11 cellular contexts compared by ENCODE assay signal in the genomic region with DNA sequence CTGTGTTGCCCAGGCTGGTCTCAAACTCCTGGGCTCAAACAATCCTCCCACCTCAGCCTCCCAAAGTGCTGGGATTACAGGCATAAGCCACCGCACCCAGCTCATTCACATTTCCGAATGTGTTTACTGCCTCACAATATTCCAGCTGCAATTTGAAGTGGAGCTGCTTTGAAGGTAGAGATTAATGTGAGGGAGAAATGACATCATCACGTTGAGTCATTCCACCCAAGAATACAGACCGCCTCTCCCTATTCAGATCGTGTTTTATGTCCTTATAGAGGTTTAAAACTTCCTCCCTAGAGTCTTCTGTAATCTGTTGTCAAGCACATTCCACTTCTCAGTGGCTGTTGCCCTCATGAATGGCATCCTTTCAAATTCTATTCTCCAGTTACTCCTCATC.
DNase-seq lines count a peak whose midpoint lies in the region; ATAC-seq, FAIRE-seq and TF ChIP-seq lines count a peak whose summit lies in the region.
"Had no signal": no experiment of that assay in that cellular context is flagged by ENCODE, and none has a peak within 500 bp of the region (broad histone marks: within the 10 kb centered on the region; RNA-seq: fewer than 3 reads in every experiment).

No MANE protein-coding gene starts in this region.

- H3K36me3 Mint-ChIP-seq in CD8-positive, alpha-beta T cell: peaks cover 43% of the 10 kb centered on the region
- peaks cover 16% of the 10 kb centered on the region for H3K36me3 Mint-ChIP-seq in astrocyte (ENCODE audit: low read depth, unreplicated experiment)

- no peak for DNase-seq in CD8-positive, alpha-beta T cell
- DNase-seq in KBM-7 (peak; percentile 15), astrocyte (ENCODE audit: low read depth) (peak; percentile 89), mesendoderm (peak; percentile 29), NCI-H146 treated with DMSO at 0.1 percent for 48 hours (lab: John Stamatoyannopoulos, UW; ENCODE audit: unreplicated experiment) (no peak), NCI-H187 treated with DMSO at 0.1 percent for 48 hours (lab: John Stamatoyannopoulos, UW) (no peak)
- DNase-seq: body of pancreas, hippocampal formation had no signal

- peaks cover 46% of the 10 kb centered on the region for H3K4me1 ChIP-seq in CD8-positive, alpha-beta T cell (ENCODE audit: insufficient read depth, low read length)
- H3K4me1 ChIP-seq in astrocyte (ENCODE audit: insufficient read depth, low read length) (no peaks in the 10 kb centered on the region), mesendoderm (ENCODE audit: control insufficient read depth, low read depth, low read length) (no peaks in the 10 kb centered on the region)
- H3K4me1 ChIP-seq: HAP-1 had no signal

- H3K4ac ChIP-seq in mesendoderm (ENCODE audit: low read depth, low read length): no peak overlapping the region

- in situ Hi-C loops in KBM-7 (cut with MboI; ENCODE audit: low pct_unique_long_range_greater_than_20kb, low sequenced_read_pairs): no loop called here

- H2AK5ac ChIP-seq in mesendoderm (ENCODE audit: low read length): no peak overlapping the region

- H3K18ac ChIP-seq in mesendoderm (ENCODE audit: low read length): no peak overlapping the region

- H4K8ac ChIP-seq in mesendoderm (ENCODE audit: low read depth, low read length): no peak overlapping the region

- no CpG with 5 or more reads among the region's 5 CpGs for WGBS in mesendoderm (ENCODE audit: extremely low coverage, insufficient coverage, low lambda C conversion rate)

- no peaks in the 10 kb centered on the region for H3K27me3 Mint-ChIP-seq in CD8-positive, alpha-beta T cell (ENCODE audit: low read depth)
- H3K27me3 Mint-ChIP-seq in astrocyte (ENCODE audit: low read depth, unreplicated experiment): no peaks in the 10 kb centered on the region

- no peaks in the 10 kb centered on the region for H3K36me3 ChIP-seq in CD8-positive, alpha-beta T cell (ENCODE audit: insufficient read depth, low read length)
- H3K36me3 ChIP-seq in astrocyte (ENCODE audit: insufficient read depth, low read length) (no peaks in the 10 kb centered on the region), mesendoderm (ENCODE audit: control insufficient read depth, insufficient read depth, low read length) (no peaks in the 10 kb centered on the region)
- H3K36me3 ChIP-seq: HAP-1 had no signal

- intact Hi-C loops in CD8-positive, alpha-beta T cell (cut with DNase I, micrococcal nuclease): no loop called here

- POLR2A ChIA-PET in CD8-positive, alpha-beta T cell (lab: Charles Lee): interaction anchor here (1.5 kb wide), 1 partner anchor 92 kb away, joined by 3 read pairs; no protein-coding TSS in a partner anchor

- no peak overlapping the region for H2BK120ac ChIP-seq in mesendoderm (ENCODE audit: low read depth, low read length)

- H2AFZ ChIP-seq in astrocyte (ENCODE audit: low read depth, low read length): no peak overlapping the region

- no peak overlapping the region for H3K4me3 ChIP-seq in CD8-positive, alpha-beta T cell (ENCODE audit: low read depth, low read length)
- H3K4me3 ChIP-seq in astrocyte (ENCODE audit: insufficient read depth, low read depth, low read length) (no peak overlapping the region), mesendoderm (ENCODE audit: low read length) (no peak overlapping the region)
- H3K4me3 ChIP-seq: body of pancreas, HAP-1 had no signal

- H3K9me3 Mint-ChIP-seq in CD8-positive, alpha-beta T cell: peaks cover 20% of the 10 kb centered on the region
- H3K9me3 Mint-ChIP-seq in astrocyte (ENCODE audit: unreplicated experiment): peaks cover 32% of the 10 kb centered on the region

- no peaks in the 10 kb centered on the region for H3K79me1 ChIP-seq in mesendoderm (ENCODE audit: low read length)

- H3K4me2 ChIP-seq in astrocyte (ENCODE audit: low read length) (peak overlapping the region; percentile 15), mesendoderm (ENCODE audit: low read length) (no peak overlapping the region)

- peaks cover 9% of the 10 kb centered on the region for H3K9me3 ChIP-seq in CD8-positive, alpha-beta T cell (ENCODE audit: low read length)
- H3K9me3 ChIP-seq in astrocyte (ENCODE audit: insufficient read depth, low read depth, low read length): peaks cover 4% of the 10 kb centered on the region

- H3K56ac ChIP-seq in mesendoderm (ENCODE audit: low read length): no peak overlapping the region

- TF ChIP-seq CTCF in CD8-positive, alpha-beta T cell (IDR thresholded peaks at IDR 0.05): no peak
- TF ChIP-seq CTCF in astrocyte (IDR thresholded peaks at IDR 0.05; ENCODE audit: insufficient read depth, low read depth, low read length): no peak

- CTCF ChIA-PET in CD8-positive, alpha-beta T cell (lab: Charles Lee): no interaction called here

- H2BK15ac ChIP-seq in mesendoderm (replicated peaks; ENCODE audit: low read depth): no peak overlapping the region

- peaks cover 57% of the 10 kb centered on the region for H3K4me1 Mint-ChIP-seq in CD8-positive, alpha-beta T cell (ENCODE audit: low read depth)
- H3K4me1 Mint-ChIP-seq in astrocyte (ENCODE audit: low read depth, unreplicated experiment): peaks cover 4% of the 10 kb centered on the region

- H4K5ac ChIP-seq in mesendoderm (ENCODE audit: low read length): no peak overlapping the region

- H3K9ac ChIP-seq in astrocyte (ENCODE audit: low read length) (no peak overlapping the region), mesendoderm (ENCODE audit: low read length) (no peak overlapping the region)

- H4K20me1 ChIP-seq in astrocyte (ENCODE audit: insufficient read depth, low read length): no peaks in the 10 kb centered on the region

- peak overlapping the region; percentile 100 for H3K27ac Mint-ChIP-seq in CD8-positive, alpha-beta T cell
- H3K27ac Mint-ChIP-seq in astrocyte (ENCODE audit: unreplicated experiment): peak overlapping the region; percentile 91

- H3K23ac ChIP-seq in mesendoderm (ENCODE audit: low read length): no peak overlapping the region

- no peaks in the 10 kb centered on the region for H3K27me3 ChIP-seq in CD8-positive, alpha-beta T cell (ENCODE audit: insufficient read depth, low read length)
- H3K27me3 ChIP-seq in astrocyte (ENCODE audit: insufficient read depth, low read length): no peaks in the 10 kb centered on the region
- no peaks in the 10 kb centered on the region for H3K27me3 ChIP-seq in mesendoderm (ENCODE audit: insufficient read depth, low read length, poor library complexity)
- H3K27me3 ChIP-seq: body of pancreas had no signal

- FAIRE-seq in astrocyte (lab: Jason Lieb, UNC): no peak

- H2BK5ac ChIP-seq in mesendoderm (ENCODE audit: low read length): no peak overlapping the region

- no peaks in the 10 kb centered on the region for H3K79me2 ChIP-seq in astrocyte (ENCODE audit: insufficient read depth, low read length)
- no peaks in the 10 kb centered on the region for H3K79me2 ChIP-seq in mesendoderm (ENCODE audit: control insufficient read depth, insufficient read depth, low read length)

- peak overlapping the region; percentile 85 for H3K27ac ChIP-seq in CD8-positive, alpha-beta T cell (ENCODE audit: low read depth, low read length)
- H3K27ac ChIP-seq in astrocyte (ENCODE audit: low read depth, low read length) (no peak overlapping the region), mesendoderm (ENCODE audit: low read depth, low read length) (no peak overlapping the region)
- H3K27ac ChIP-seq: body of pancreas had no signal

- ATAC-seq in CD8-positive, alpha-beta T cell: no peak
- no peak for ATAC-seq in HG02973 (IDR thresholded peaks at IDR 0.05; ENCODE audit: unreplicated experiment)
- no peak for ATAC-seq in GM18519 (IDR thresholded peaks at IDR 0.05; ENCODE audit: low FRiP score, unreplicated experiment)
- ATAC-seq: body of pancreas had no signal

- peak overlapping the region; percentile 45 for H3K4me3 Mint-ChIP-seq in CD8-positive, alpha-beta T cell
- H3K4me3 Mint-ChIP-seq in astrocyte (ENCODE audit: unreplicated experiment): peak overlapping the region; percentile 14

Comparison
In these comparisons a context has a peak if more than half of its experiments do, and no peak if none do; other contexts are left out.
1. DNase-seq: peak in KBM-7 (single experiment), astrocyte (single experiment) and mesendoderm (single experiment); none in CD8-positive, alpha-beta T cell (0 of 7), NCI-H146 treated with DMSO at 0.1 percent for 48 hours (single experiment) and NCI-H187 treated with DMSO at 0.1 percent for 48 hours (single experiment).